Comparison of ENCODE assay signal across 16 cellular contexts in genomic region chr7:74400420-74401136, GRCh38. TPM values are rescaled to one million over a fixed set of nuclear protein-coding genes. Genes with fewer than 3 reads are reported as not detected.
A peak's percentile ranks its signal among the peaks of the same experiment; 100 is the strongest.
DNase-seq lines count a peak whose midpoint lies in the region; ATAC-seq, FAIRE-seq and TF ChIP-seq lines count a peak whose summit lies in the region.
"Had no signal": no experiment of that assay in that cellular context is flagged by ENCODE, and none has a peak within 500 bp of the region (broad histone marks: within the 10 kb centered on the region; RNA-seq: fewer than 3 reads in every experiment).

No MANE protein-coding gene starts in this region.

- H3K36me3 ChIP-seq in RWPE2 (ENCODE audit: low read depth) (peaks cover 6% of the 10 kb centered on the region), body of pancreas (replicated peaks in 1 of 2; ENCODE audit: insufficient read depth in 1 of 2, low read depth in 2 of 2) (peaks cover 10 to 25% of the 10 kb centered on the region in 2 donors)
- H3K36me3 ChIP-seq: ovary had no signal

- H3K27ac ChIP-seq in RWPE2 (ENCODE audit: poor library complexity, severe bottlenecking), result no peak overlapping the region
- no peak overlapping the region for H3K27ac ChIP-seq in body of pancreas
- H3K27ac ChIP-seq: colonic mucosa, epithelial cell of prostate, ovary, PC-9, skin epidermis, VCaP had no signal

- peak; percentile 56 for DNase-seq in activated effector memory CD4-positive, alpha-beta T cell treated with anti-CD3 and anti-CD28 coated beads, Interleukin-2, amount 50 U/mL, for 16 hours
- no peak for DNase-seq in activated effector memory CD4-positive, alpha-beta T cell treated with Interleukin-2 at 50 U/mL for 16 hours
- no peak for DNase-seq in RWPE2 (ENCODE audit: low spot score)
- DNase-seq in left lobe of liver (ENCODE audit: low spot score), result no peak
- DNase-seq in stimulated activated CD4-positive, alpha-beta T cell treated with anti-CD3 and anti-CD28 coated beads, Interleukin-1b, Interleukin-23, amount 100 ng/mL, for 48 hours, result no peak
- no peak for DNase-seq in urothelium cell line (ENCODE audit: low spot score)
- no peak for DNase-seq in body of pancreas
- DNase-seq: NCI-H524 treated with DMSO at 0.1 percent for 48 hours, SHP77 treated with DMSO at 0.1 percent for 48 hours had no signal

- H3K4me1 ChIP-seq in RWPE2 (ENCODE audit: insufficient read depth, poor library complexity, severe bottlenecking), result no peaks in the 10 kb centered on the region
- no peaks in the 10 kb centered on the region for H3K4me1 ChIP-seq in body of pancreas
- H3K4me1 ChIP-seq: colonic mucosa had no signal

- no peak for TF ChIP-seq POLR2A in body of pancreas (IDR thresholded peaks at IDR 0.05)

- H3K9me3 ChIP-seq in RWPE2 (ENCODE audit: severe bottlenecking) (no peaks in the 10 kb centered on the region), body of pancreas (no peaks in the 10 kb centered on the region)
- H3K9me3 ChIP-seq: colonic mucosa, ovary had no signal

- intact Hi-C loops in body of pancreas (cut with DNase I), result loop anchor here (2.0 kb wide), 1 partner anchor 194 kb away; no protein-coding TSS in a partner anchor

- FAIRE-seq in urothelium cell line (lab: Jason Lieb, UNC), result no peak

- H3K27me3 ChIP-seq in RWPE2 (ENCODE audit: insufficient read depth, poor library complexity, severe bottlenecking), result no peaks in the 10 kb centered on the region
- H3K27me3 ChIP-seq in body of pancreas, result no peaks in the 10 kb centered on the region
- H3K27me3 ChIP-seq: colonic mucosa, ovary had no signal

- no peak for TF ChIP-seq CTCF in RWPE2 (IDR thresholded peaks at IDR 0.05; ENCODE audit: poor library complexity, severe bottlenecking)
- no peak for TF ChIP-seq CTCF in body of pancreas (IDR thresholded peaks at IDR 0.05)

- no peak overlapping the region for H3K4me3 ChIP-seq in RWPE2 (ENCODE audit: severe bottlenecking)
- no peak overlapping the region for H3K4me3 ChIP-seq in body of pancreas
- H3K4me3 ChIP-seq: colonic mucosa, ovary, PC-9, skin epidermis had no signal

- 83% methylated on average over 9 to 21 of the region's 22 CpGs for WGBS in body of pancreas, 2 donors

- ATAC-seq in RWPE2 (ENCODE audit: low read depth) (peak; percentile 31), left lobe of liver (peak; percentile 6), HG03565 (IDR thresholded peaks at IDR 0.05; ENCODE audit: unreplicated experiment) (no peak), body of pancreas (no peak)

RNA-seq across cellular contexts. Expression of gene GTF2IRD1, which starts 53.1 kb away (rescaled TPM):
- total RNA-seq in left lobe of liver (10.3 TPM), body of pancreas (10 to 100 TPM in 1 of 2 donors, 1 to 10 TPM in 1; 9.2 to 11.2 TPM)

Comparison
In these comparisons a context has a peak if more than half of its experiments do, and no peak if none do; other contexts are left out.
1. ATAC-seq: peak in RWPE2 (single experiment) and left lobe of liver (single experiment); none in HG03565 (single experiment) and body of pancreas (single experiment).